In the genomic region with DNA sequence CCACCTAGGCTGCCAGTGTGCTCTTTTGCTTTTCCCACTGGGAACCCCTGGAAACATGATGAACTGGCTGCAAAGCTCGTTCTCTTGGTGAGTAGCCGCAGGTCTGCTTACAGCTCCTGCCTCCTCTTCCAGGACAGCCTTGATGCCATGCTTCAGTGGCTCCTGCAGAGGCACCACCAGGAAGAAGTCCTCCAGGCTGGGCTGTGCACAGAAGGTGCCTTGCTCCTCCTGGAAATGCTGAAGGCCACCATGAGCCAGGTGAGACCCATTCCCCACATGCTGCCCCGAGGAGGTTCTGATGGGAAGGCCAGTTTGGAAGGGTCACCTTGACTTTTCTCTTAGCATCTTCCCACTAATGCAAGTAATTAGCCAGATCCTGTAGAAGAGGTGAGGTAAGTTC, we compare ENCODE assay signal across 8 cellular contexts.
"Had no signal": no experiment of that assay in that cellular context is flagged by ENCODE, and none has a peak within 500 bp of the region (broad histone marks: within the 10 kb centered on the region; RNA-seq: fewer than 3 reads in every experiment).

No MANE protein-coding gene starts in this region.

- ATAC-seq: GM23338 had no signal

- H3K27ac Mint-ChIP-seq: GM23338, H9 had no signal

- H3K4me3 ChIP-seq: GM23338 had no signal

- H3K4me2 ChIP-seq: GM23338 had no signal

- H3K4me3 Mint-ChIP-seq: GM23338, H9 had no signal

- H3K27me3 Mint-ChIP-seq: IgD-negative memory B cell had no signal

- H3K9me3 Mint-ChIP-seq: IgD-negative memory B cell had no signal

- FAIRE-seq: H1, H54, HTR-8/SVneo had no signal

- DNase-seq: H9, HCEC 1CT, KBM-7 had no signal

- H2AFZ ChIP-seq: GM23338 had no signal
